In the genomic region with DNA sequence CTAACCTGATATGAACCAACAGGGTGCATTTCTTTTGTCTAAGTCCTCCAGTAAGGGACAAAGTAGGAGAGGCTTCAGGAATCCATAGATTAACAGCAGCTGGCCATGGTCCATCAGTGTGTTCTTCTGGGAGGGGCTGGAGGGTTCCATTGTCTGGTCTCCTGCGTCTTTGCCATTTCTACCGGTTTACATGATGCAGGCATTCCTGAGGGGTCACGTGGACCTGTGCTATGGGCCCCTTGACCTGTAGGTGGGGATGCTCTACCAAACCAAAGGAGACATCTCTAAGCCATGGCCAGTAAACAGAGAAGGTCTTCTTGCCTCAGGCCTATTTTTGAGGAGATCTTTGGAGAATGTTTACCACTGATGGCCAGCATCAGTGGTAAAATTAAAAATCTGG, we compare ENCODE assay signal across 29 cellular contexts. TPM values are rescaled to one million over a fixed set of nuclear protein-coding genes. Genes with fewer than 3 reads are reported as not detected.
DNase-seq lines count a peak whose midpoint lies in the region; TF ChIP-seq lines count a peak whose summit lies in the region.
"Had no signal": no experiment of that assay in that cellular context is flagged by ENCODE, and none has a peak within 500 bp of the region (broad histone marks: within the 10 kb centered on the region; RNA-seq: fewer than 3 reads in every experiment).

No MANE protein-coding gene starts in this region.

- DNase-seq in H7 (peak; percentile 75), NB4 (ENCODE audit: low read depth) (peak; percentile 14), endodermal cell (peak; percentile 86), neural progenitor cell (ENCODE audit: low spot score) (peak; percentile 45), right atrium auricular region (ENCODE audit: low spot score) (no peak), NCI-H187 (lab: John Stamatoyannopoulos, UW) (no peak)
- no peak for DNase-seq in activated CD8-positive, alpha-beta memory T cell treated with anti-CD3 and anti-CD28 coated beads, Interleukin-2, amount 50 U/mL, for 48 hours
- DNase-seq: activated B cell treated with CpG ODN at 0.5 μM for 24 hours; activated CD8-positive, alpha-beta T cell treated with anti-CD3 and anti-CD28 coated beads for 36 hours; activated naive CD4-positive, alpha-beta T cell treated with anti-CD3 and anti-CD28 coated beads, Interleukin-2, amount 10 ng/mL, durations not matched to agents 7 days and 5 days; activated T-cell treated with anti-CD3 and anti-CD28 coated beads, Interleukin-2, amount 50 U/mL, for 48 hours; AML-193; effector CD4-positive, alpha-beta T cell; GDM1; HCEC 1CT; head of caudate nucleus; naive B cell; NCI-H1092; NCI-H510A treated with DMSO at 0.1 percent for 48 hours; ovary; SHP77; T-helper 17 cell; upper lobe of right lung had no signal

- no peak overlapping the region for H3K27ac ChIP-seq in endodermal cell (ENCODE audit: low read depth, low read length)
- no peak overlapping the region for H3K27ac ChIP-seq in neural progenitor cell
- H3K27ac ChIP-seq in right atrium auricular region: no peak overlapping the region
- H3K27ac ChIP-seq: ovary, skin epidermis, stomach, upper lobe of right lung had no signal

- no peaks in the 10 kb centered on the region for H3K36me3 ChIP-seq in H7 (replicated peaks; ENCODE audit: control insufficient read depth, insufficient read depth, low read length)
- no peaks in the 10 kb centered on the region for H3K36me3 ChIP-seq in endodermal cell (ENCODE audit: control insufficient read depth, insufficient read depth, low read length)
- H3K36me3 ChIP-seq in neural progenitor cell: no peaks in the 10 kb centered on the region
- no peaks in the 10 kb centered on the region for H3K36me3 ChIP-seq in right atrium auricular region
- H3K36me3 ChIP-seq: ascending aorta, ovary, stomach, upper lobe of right lung had no signal

- no peaks in the 10 kb centered on the region for H4K20me1 ChIP-seq in neural progenitor cell (ENCODE audit: low read depth)

- H3K4me3 ChIP-seq in H7 (ENCODE audit: insufficient read depth, low read depth, low read length) (no peak overlapping the region), NB4 (ENCODE audit: low read depth, low read length) (no peak overlapping the region), endodermal cell (ENCODE audit: low read length) (no peak overlapping the region), neural progenitor cell (no peak overlapping the region), right atrium auricular region (no peak overlapping the region)
- H3K4me3 ChIP-seq: ascending aorta, GM12878, ovary, skin epidermis, stomach, upper lobe of right lung had no signal

- no peaks in the 10 kb centered on the region for H3K9me3 Mint-ChIP-seq in endodermal cell
- no peaks in the 10 kb centered on the region for H3K9me3 Mint-ChIP-seq in neural progenitor cell
- H3K9me3 Mint-ChIP-seq: activated B cell treated with CpG ODN at 0.5 μM for 24 hours; activated CD8-positive, alpha-beta T cell treated with anti-CD3 and anti-CD28 coated beads for 36 hours; activated naive CD4-positive, alpha-beta T cell treated with anti-CD3 and anti-CD28 coated beads, Interleukin-2, amount 10 ng/mL, durations not matched to agents 7 days and 5 days; IgD-negative memory B cell; naive B cell had no signal

- H3K27me3 Mint-ChIP-seq in endodermal cell (ENCODE audit: insufficient read depth): peaks cover 2% of the 10 kb centered on the region
- H3K27me3 Mint-ChIP-seq in neural progenitor cell (ENCODE audit: insufficient read depth, low read depth): peaks cover 5% of the 10 kb centered on the region
- H3K27me3 Mint-ChIP-seq: activated naive CD4-positive, alpha-beta T cell treated with anti-CD3 and anti-CD28 coated beads, Interleukin-2, amount 10 ng/mL, durations not matched to agents 7 days and 5 days had no signal

- H2AFZ ChIP-seq in neural progenitor cell (replicated peaks): no peak overlapping the region

- no peak overlapping the region for H3K4me3 Mint-ChIP-seq in endodermal cell
- H3K4me3 Mint-ChIP-seq in neural progenitor cell: no peak overlapping the region
- H3K4me3 Mint-ChIP-seq: activated B cell treated with CpG ODN at 0.5 μM for 24 hours; activated CD8-positive, alpha-beta T cell treated with anti-CD3 and anti-CD28 coated beads for 36 hours; activated naive CD4-positive, alpha-beta T cell treated with anti-CD3 and anti-CD28 coated beads, Interleukin-2, amount 10 ng/mL, durations not matched to agents 7 days and 5 days; IgD-negative memory B cell; naive B cell; T-helper 17 cell had no signal

- H3K9me3 ChIP-seq in endodermal cell (ENCODE audit: control insufficient read depth, low read length) (no peaks in the 10 kb centered on the region), neural progenitor cell (ENCODE audit: low read depth) (no peaks in the 10 kb centered on the region), right atrium auricular region (no peaks in the 10 kb centered on the region)
- H3K9me3 ChIP-seq: ascending aorta, ovary, stomach, upper lobe of right lung had no signal

- no peaks in the 10 kb centered on the region for H3K79me2 ChIP-seq in neural progenitor cell (ENCODE audit: low read depth)

- no peak overlapping the region for H3K27ac Mint-ChIP-seq in endodermal cell
- no peak overlapping the region for H3K27ac Mint-ChIP-seq in neural progenitor cell
- H3K27ac Mint-ChIP-seq: activated B cell treated with CpG ODN at 0.5 μM for 24 hours; activated CD8-positive, alpha-beta T cell treated with anti-CD3 and anti-CD28 coated beads for 36 hours; activated naive CD4-positive, alpha-beta T cell treated with anti-CD3 and anti-CD28 coated beads, Interleukin-2, amount 10 ng/mL, durations not matched to agents 7 days and 5 days; IgD-negative memory B cell; naive B cell; T-helper 17 cell had no signal

- H3K27me3 ChIP-seq in H7 (ENCODE audit: control insufficient read depth, insufficient read depth, low read length) (no peaks in the 10 kb centered on the region; the same call in 1 of the 2 replicates), endodermal cell (ENCODE audit: control insufficient read depth, insufficient read depth, low read length, poor library complexity, severe bottlenecking) (no peaks in the 10 kb centered on the region), neural progenitor cell (peaks cover under 1% of the 10 kb centered on the region), right atrium auricular region (no peaks in the 10 kb centered on the region)
- H3K27me3 ChIP-seq: ascending aorta, ovary, upper lobe of right lung had no signal

- 42 to 67% methylated on average over 1 to 3 of the region's 3 CpGs for WGBS in endodermal cell (ENCODE audit: insufficient coverage in 1 of 2, insufficient read length in 1 of 2), 2 experiments

- TF ChIP-seq POLR2A in NB4 (IDR thresholded peaks at IDR 0.05; ENCODE audit: extremely low read depth, insufficient read length): no peak

- no peaks in the 10 kb centered on the region for H3K4me1 ChIP-seq in endodermal cell (ENCODE audit: control insufficient read depth, insufficient read depth, low read length)
- H3K4me1 ChIP-seq in neural progenitor cell: no peaks in the 10 kb centered on the region
- peaks cover 0 to 5% of the 10 kb centered on the region in 2 donors for H3K4me1 ChIP-seq in right atrium auricular region

- H3K9ac ChIP-seq in endodermal cell (ENCODE audit: extremely low read depth, low read length, poor library complexity, severe bottlenecking): no peak overlapping the region
- H3K9ac ChIP-seq in neural progenitor cell: no peak overlapping the region

- H3K4me2 ChIP-seq in neural progenitor cell: no peak overlapping the region

- H3K4me1 Mint-ChIP-seq in endodermal cell: peaks cover 15% of the 10 kb centered on the region
- H3K4me1 Mint-ChIP-seq in neural progenitor cell: peaks cover 5% of the 10 kb centered on the region
- H3K4me1 Mint-ChIP-seq: activated B cell treated with CpG ODN at 0.5 μM for 24 hours; activated naive CD4-positive, alpha-beta T cell treated with anti-CD3 and anti-CD28 coated beads, Interleukin-2, amount 10 ng/mL, durations not matched to agents 7 days and 5 days; IgD-negative memory B cell; naive B cell had no signal

- no peak for TF ChIP-seq CTCF in NB4 (IDR thresholded peaks at IDR 0.05; ENCODE audit: low read depth, low read length)
- peak; percentile 75 for TF ChIP-seq CTCF in endodermal cell (conservative IDR thresholded peaks at IDR 0.05)
- TF ChIP-seq CTCF in neural progenitor cell (IDR thresholded peaks at IDR 0.05): no peak
- TF ChIP-seq CTCF in right atrium auricular region (IDR thresholded peaks at IDR 0.05): no peak

- no peaks in the 10 kb centered on the region for H3F3A ChIP-seq in neural progenitor cell (ENCODE audit: low read depth)

- H3K36me3 Mint-ChIP-seq in endodermal cell (ENCODE audit: low read depth): no peaks in the 10 kb centered on the region
- H3K36me3 Mint-ChIP-seq in neural progenitor cell: no peaks in the 10 kb centered on the region
- H3K36me3 Mint-ChIP-seq: activated naive CD4-positive, alpha-beta T cell treated with anti-CD3 and anti-CD28 coated beads, Interleukin-2, amount 10 ng/mL, durations not matched to agents 7 days and 5 days; IgD-negative memory B cell; naive B cell had no signal

RNA-seq across cellular contexts. Expression of a gene that starts 28.7 kb away (rescaled TPM):
- not detected in 2 replicates for total RNA-seq in H7 (2014; rRNA removed; shearing (Covaris generic))
- total RNA-seq in endodermal cell (1 to 10 TPM in 1 of 2 donors, under 1 TPM in 1; 0.71 to 1.6 TPM), neural progenitor cell (ENCODE audit: low replicate concordance) (not detected in 2 replicates), right atrium auricular region (not detected)
- polyA plus RNA-seq in endodermal cell (2013, experiment 1 of 2): 0.46 TPM
- 0.33 TPM for polyA plus RNA-seq in endodermal cell (2013, experiment 2 of 2)
- total RNA-seq: activated B cell treated with CpG ODN at 0.5 μM for 24 hours; activated CD8-positive, alpha-beta T cell treated with anti-CD3 and anti-CD28 coated beads for 36 hours; ascending aorta; lung microvascular endothelial cell; T-helper 17 cell had no signal
- polyA plus RNA-seq: GM12878, IgD-negative memory B cell had no signal

Comparison
In these comparisons a context has a peak if more than half of its experiments do, and no peak if none do; other contexts are left out.
1. DNase-seq: peak in H7 (single experiment), NB4 (single experiment), endodermal cell (single experiment) and neural progenitor cell (single experiment); none in right atrium auricular region (single experiment), activated CD8-positive, alpha-beta memory T cell treated with anti-CD3 and anti-CD28 coated beads, Interleukin-2, amount 50 U/mL, for 48 hours (single experiment) and NCI-H187 (0 of 2).